Comparison of ENCODE assay signal across 8 cellular contexts in the genomic region with DNA sequence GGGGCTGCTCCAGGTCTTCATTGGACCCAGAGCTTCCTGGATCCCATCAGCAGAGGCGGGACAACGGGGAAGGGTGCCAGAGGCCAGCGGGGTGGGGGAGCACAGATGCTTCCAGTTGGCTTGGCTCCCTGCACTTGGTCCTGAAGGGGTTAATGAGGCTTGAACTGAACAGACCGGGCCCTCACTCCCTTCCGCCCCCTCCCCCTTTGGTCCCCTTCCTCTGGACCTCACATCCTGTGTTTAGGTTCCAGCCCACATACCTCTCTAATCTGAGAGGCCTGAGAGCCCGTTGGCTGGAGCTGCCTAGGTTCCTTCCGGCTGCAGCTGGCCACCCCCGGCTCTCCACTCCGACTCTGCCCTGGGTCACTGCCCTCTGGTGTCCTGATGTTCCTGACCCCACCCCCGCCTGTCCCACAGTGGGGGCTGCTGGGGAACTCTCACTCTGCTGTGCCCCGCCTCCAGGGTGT. TPM values are rescaled to one million over a fixed set of nuclear protein-coding genes. Genes with fewer than 3 reads are reported as not detected.
DNase-seq lines count a peak whose midpoint lies in the region; ATAC-seq and TF ChIP-seq lines count a peak whose summit lies in the region.

No MANE protein-coding gene starts in this region.

- DNase-seq in HCT116 (ENCODE audit: low read depth, low spot score) (no peak), astrocyte of the spinal cord (ENCODE audit: low read depth, low spot score) (peak; percentile 73), iPS-NIHi7 (ENCODE audit: extremely low spot score) (peak; percentile 51), spleen (peak; percentile 84), COR-L47 (lab: John Stamatoyannopoulos, UW) (no peak), KG1 (lab: John Stamatoyannopoulos, UW) (no peak)
- no peak for DNase-seq in activated CD8-positive, alpha-beta memory T cell treated with anti-CD3 and anti-CD28 coated beads, Interleukin-2, amount 10 ng/mL, durations not matched to agents 7 days and 5 days
- no peak for DNase-seq in effector memory CD4-positive, alpha-beta T cell

- H3K9me3 ChIP-seq in HCT116 (ENCODE audit: control insufficient read depth in 1 of 2, insufficient read depth in 1 of 2, low read depth in 1 of 2, low read length in 2 of 2) (no peaks in the 10 kb centered on the region), spleen (no peaks in the 10 kb centered on the region)
- no peaks in the 10 kb centered on the region for H3K9me3 ChIP-seq in effector memory CD4-positive, alpha-beta T cell (ENCODE audit: control insufficient read depth, low read length)

- H3K36me3 ChIP-seq in HCT116 (ENCODE audit: control insufficient read depth in 1 of 2, insufficient read depth in 2 of 2, low read length in 2 of 2) (peaks cover 4 to 27% of the 10 kb centered on the region in 2 experiments; a peak in 1 of 4 replicates), spleen (peaks cover 0 to 69% (median 20%) of the 10 kb centered on the region in 6 donors)
- peaks cover 15% of the 10 kb centered on the region for H3K36me3 ChIP-seq in effector memory CD4-positive, alpha-beta T cell (ENCODE audit: control insufficient read depth, insufficient read depth, low read length)

- CTCF ChIA-PET in HCT116 (lab: Charles Lee) = interaction anchor here (0.8 to 2.8 kb wide), 30 partner anchors 10 to 633 kb away, joined by 3 to 40 read pairs (median 4); partner anchors contain the start of genes DOLPP1 and NTMT1
- CTCF ChIA-PET in activated CD8-positive, alpha-beta memory T cell treated with anti-CD3 and anti-CD28 coated beads, Interleukin-2, amount 10 ng/mL, durations not matched to agents 7 days and 5 days (lab: Charles Lee) = interaction anchor here (0.8 to 14.9 kb wide), 33 partner anchors 9 to 484 kb away, joined by 3 to 254 read pairs (median 5); partner anchors contain the start of genes C9orf50, CRAT, IER5L and NTMT1

- H3K27ac Mint-ChIP-seq in activated CD8-positive, alpha-beta memory T cell treated with anti-CD3 and anti-CD28 coated beads, Interleukin-2, amount 10 ng/mL, durations not matched to agents 7 days and 5 days = no peak overlapping the region

- RAD21 ChIA-PET in HCT116 (lab: Charles Lee; ENCODE audit: low non-redundant PET in 1 of 2, low total read pairs in 2 of 2, uncharacterized antibody in 2 of 2, unreplicated experiment in 2 of 2) = interaction anchor here in 1 of 2 experiments (1.0 to 1.7 kb wide), 2 partner anchors 12 to 31 kb away, joined by 5 to 7 read pairs; no protein-coding TSS in a partner anchor

- H3K4me3 Mint-ChIP-seq in activated CD8-positive, alpha-beta memory T cell treated with anti-CD3 and anti-CD28 coated beads, Interleukin-2, amount 10 ng/mL, durations not matched to agents 7 days and 5 days = no peak overlapping the region

- no peak overlapping the region for H2AFZ ChIP-seq in HCT116 (ENCODE audit: low read depth, low read length, poor library complexity, severe bottlenecking)

- WGBS in spleen, 5 donors = 48 to 66% (median 59%) methylated on average over 6 to 11 of the region's 11 CpGs

- intact Hi-C loops in HCT116 (cut with micrococcal nuclease) = loop anchor here (2.0 kb wide), 1 partner anchor 23 kb away; no protein-coding TSS in a partner anchor
- intact Hi-C loops in spleen (cut with DNase I; ENCODE audit: low total_unique reads) = no loop called here

- peaks cover 45% of the 10 kb centered on the region for H3K4me1 Mint-ChIP-seq in activated CD8-positive, alpha-beta memory T cell treated with anti-CD3 and anti-CD28 coated beads, Interleukin-2, amount 10 ng/mL, durations not matched to agents 7 days and 5 days

- in situ Hi-C loops in astrocyte of the spinal cord (cut with HindIII; ENCODE audit: low sequenced_read_pairs) = no loop called here

- no peaks in the 10 kb centered on the region for H4K20me1 ChIP-seq in HCT116 (ENCODE audit: insufficient read depth)

- H3K4me2 ChIP-seq in HCT116 (ENCODE audit: low read length) = peak overlapping the region; percentile 65

- TF ChIP-seq POLR2A in HCT116 (IDR thresholded peaks at IDR 0.05; ENCODE audit: borderline replicate concordance, extremely low read depth, insufficient read depth, insufficient read length) (no peak), spleen (IDR thresholded peaks at IDR 0.05) (peak in 1 of 3 donors; percentile 14)

- H3K27me3 ChIP-seq in HCT116 (ENCODE audit: insufficient read depth, low read length) (no peaks in the 10 kb centered on the region), spleen (replicated peaks in 1 of 7) (no peaks in the 10 kb centered on the region)
- H3K27me3 ChIP-seq in effector memory CD4-positive, alpha-beta T cell (replicated peaks; ENCODE audit: control insufficient read depth, insufficient read depth, low read length, poor library complexity, severe bottlenecking) = no peaks in the 10 kb centered on the region

- H3K27ac ChIP-seq in HCT116 (ENCODE audit: low read depth, low read length) (peak overlapping the region; percentile 56), spleen (peak overlapping the region; percentile 53 to 100 (median 98))
- H3K27ac ChIP-seq in effector memory CD4-positive, alpha-beta T cell (ENCODE audit: insufficient read depth, low read length, poor library complexity, severe bottlenecking) = no peak overlapping the region

- peak overlapping the region; percentile 47 for H3K9ac ChIP-seq in HCT116 (ENCODE audit: low read length)

- H3K4me1 ChIP-seq in HCT116 (ENCODE audit: control insufficient read depth in 1 of 2, insufficient read depth in 2 of 2, low read length in 2 of 2) (peaks cover 40 to 74% of the 10 kb centered on the region in 2 experiments), spleen (peaks cover 40 to 100% (median 80%) of the 10 kb centered on the region in 6 donors)
- H3K4me1 ChIP-seq in effector memory CD4-positive, alpha-beta T cell (ENCODE audit: control insufficient read depth, insufficient read depth, low read length, poor library complexity, severe bottlenecking) = peaks cover 33% of the 10 kb centered on the region

- no peak for TF ChIP-seq RAD21 in HCT116 (IDR thresholded peaks at IDR 0.05; ENCODE audit: low read depth)

- ATAC-seq in HCT116 = no peak
- ATAC-seq in activated CD8-positive, alpha-beta memory T cell treated with anti-CD3 and anti-CD28 coated beads, Interleukin-2, amount 10 ng/mL, durations not matched to agents 7 days and 5 days = no peak

- TF ChIP-seq CTCF in HCT116 (IDR thresholded peaks at IDR 0.05 in 2 of 3, conservative IDR thresholded peaks at IDR 0.05 in 1 of 3; ENCODE audit: borderline replicate concordance in 1 of 3, insufficient read depth in 1 of 3, low read depth in 2 of 3, low read length in 2 of 3) (no peak), astrocyte of the spinal cord (IDR thresholded peaks at IDR 0.05; ENCODE audit: low read depth, low read length) (no peak), spleen (IDR thresholded peaks at IDR 0.05 in 8 of 11, conservative IDR thresholded peaks at IDR 0.05 in 3 of 11) (no peak)

- H3K4me3 ChIP-seq in HCT116 (replicated peaks in 1 of 2; ENCODE audit: low read depth in 1 of 2, low read length in 2 of 2) = no peak overlapping the region
- H3K4me3 ChIP-seq in astrocyte of the spinal cord (ENCODE audit: low read depth, low read length) = peak overlapping the region; percentile 24
- peak overlapping the region in 1 of 8 donors; percentile 68 for H3K4me3 ChIP-seq in spleen
- no peak overlapping the region for H3K4me3 ChIP-seq in effector memory CD4-positive, alpha-beta T cell (ENCODE audit: insufficient read depth, low read depth, low read length, poor library complexity, severe bottlenecking)

- peaks cover 10% of the 10 kb centered on the region for H3K36me3 Mint-ChIP-seq in activated CD8-positive, alpha-beta memory T cell treated with anti-CD3 and anti-CD28 coated beads, Interleukin-2, amount 10 ng/mL, durations not matched to agents 7 days and 5 days

- H3K27me3 Mint-ChIP-seq in activated CD8-positive, alpha-beta memory T cell treated with anti-CD3 and anti-CD28 coated beads, Interleukin-2, amount 10 ng/mL, durations not matched to agents 7 days and 5 days = no peaks in the 10 kb centered on the region

- no peaks in the 10 kb centered on the region for H3K9me2 ChIP-seq in HCT116 (ENCODE audit: insufficient read depth)

- BruUV-seq in HCT116 (replicated peaks; lab: Mats Ljungman, UMichigan) = no TSS peak

- peaks cover 45% of the 10 kb centered on the region for H3K79me2 ChIP-seq in HCT116 (ENCODE audit: insufficient read depth, low read length)

- POLR2A ChIA-PET in HCT116 (lab: Charles Lee) = interaction anchor here (0.9 to 2.4 kb wide), 11 partner anchors 8 to 482 kb away, joined by 3 to 13 read pairs (median 6); partner anchors contain the start of genes IER5L and NTMT1

- H3K9me3 Mint-ChIP-seq in activated CD8-positive, alpha-beta memory T cell treated with anti-CD3 and anti-CD28 coated beads, Interleukin-2, amount 10 ng/mL, durations not matched to agents 7 days and 5 days (ENCODE audit: low read depth) = no peaks in the 10 kb centered on the region

TF ChIP-seq in HCT116, 20 proteins besides CTCF, POLR2A, EP300 and RAD21 (continues in another document):
- TF ChIP-seq YY1 (IDR thresholded peaks at IDR 0.05; ENCODE audit: extremely low read depth, insufficient replicate concordance, low read depth, low read length) (no peak), TCF7L2 (IDR thresholded peaks at IDR 0.05; ENCODE audit: borderline replicate concordance, extremely low read depth, insufficient read depth, insufficient read length) (no peak)

RNA-seq across cellular contexts. Expression of gene PTPA, which starts 32.3 kb away (rescaled TPM):
- 177 TPM for total RNA-seq in HCT116 (2021; ENCODE audit: unreplicated experiment)
- 168 and 172 TPM in 2 replicates for polyA plus RNA-seq in HCT116 (2012)
- total RNA-seq in spleen = 100 to 1,000 TPM in 3 of 7 donors, 10 to 100 TPM in 4; 71.5 to 107 (median 88.9) TPM
- 100 to 1,000 TPM in 1 of 3 donors, 10 to 100 TPM in 2; 38.8 to 104 (median 65.4) TPM for polyA plus RNA-seq in spleen
- 100 to 1,000 TPM; 115 to 129 TPM for total RNA-seq in activated CD8-positive, alpha-beta memory T cell treated with anti-CD3 and anti-CD28 coated beads, Interleukin-2, amount 10 ng/mL, durations not matched to agents 7 days and 5 days

RNA-seq across cellular contexts. Expression of gene CRAT, which starts 32.9 kb away (rescaled TPM):
- total RNA-seq in HCT116 (2021; ENCODE audit: unreplicated experiment) (29.0 TPM), spleen (10 to 100 TPM; 14.9 to 32.3 (median 23.9) TPM)
- 29.3 and 32.2 TPM in 2 replicates for polyA plus RNA-seq in HCT116 (2012)
- 10 to 100 TPM in 1 of 3 donors, 1 to 10 TPM in 2; 5.7 to 11.8 (median 7.1) TPM for polyA plus RNA-seq in spleen
- 10 to 100 TPM; 14.1 to 17.6 TPM for total RNA-seq in activated CD8-positive, alpha-beta memory T cell treated with anti-CD3 and anti-CD28 coated beads, Interleukin-2, amount 10 ng/mL, durations not matched to agents 7 days and 5 days

RNA-seq across cellular contexts. Expression of gene IER5L, which starts 34.6 kb away (rescaled TPM):
- total RNA-seq in HCT116 (2021; ENCODE audit: unreplicated experiment) = 195 TPM
- 89.2 and 104 TPM in 2 replicates for polyA plus RNA-seq in HCT116 (2012)
- total RNA-seq in spleen = 10 to 100 TPM in 2 of 7 donors, 1 to 10 TPM in 5; 3.9 to 10.4 (median 8.7) TPM
- 10 to 100 TPM in 1 of 3 donors, 1 to 10 TPM in 2; 6.9 to 14.0 (median 7.7) TPM for polyA plus RNA-seq in spleen
- 1 to 10 TPM; 4.9 to 6.1 TPM for total RNA-seq in activated CD8-positive, alpha-beta memory T cell treated with anti-CD3 and anti-CD28 coated beads, Interleukin-2, amount 10 ng/mL, durations not matched to agents 7 days and 5 days

Comparison
In these comparisons a context has a peak if more than half of its experiments do, and no peak if none do; other contexts are left out.
1. DNase-seq: peak in astrocyte of the spinal cord (single experiment), iPS-NIHi7 (single experiment) and spleen (single experiment); none in HCT116 (single experiment), activated CD8-positive, alpha-beta memory T cell treated with anti-CD3 and anti-CD28 coated beads, Interleukin-2, amount 10 ng/mL, durations not matched to agents 7 days and 5 days (single experiment), COR-L47 (single experiment), effector memory CD4-positive, alpha-beta T cell (0 of 3) and KG1 (single experiment).
2. RNA of gene IER5L, which starts 34.6 kb away (total RNA-seq): 195 TPM in HCT116 (single experiment); 3.9 to 10.4 TPM in spleen and 4.9 to 6.1 TPM in activated CD8-positive, alpha-beta memory T cell treated with anti-CD3 and anti-CD28 coated beads, Interleukin-2, amount 10 ng/mL, durations not matched to agents 7 days and 5 days; every median in the first group is over 10 times any median in the second.